Comparison of ENCODE assay signal across 28 cellular contexts in the genomic region with DNA sequence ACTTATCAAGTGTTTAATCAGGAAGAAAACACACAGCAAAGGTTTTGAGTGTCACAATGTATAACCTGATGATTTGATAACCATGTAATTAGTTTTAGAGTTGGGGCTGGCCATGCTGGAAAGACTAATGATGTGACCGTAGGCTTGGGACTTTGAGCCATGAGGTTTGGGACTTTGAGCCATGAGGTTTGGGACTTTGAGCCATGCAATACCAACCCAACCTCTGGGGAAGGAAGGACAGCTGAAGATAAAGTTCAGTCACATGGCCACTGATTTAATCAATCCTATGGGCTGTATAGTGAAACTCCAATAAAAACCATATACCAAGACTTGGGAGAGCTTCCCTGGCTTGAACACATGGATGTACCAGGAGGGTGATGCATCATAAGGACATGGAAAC.
"Had no signal": no experiment of that assay in that cellular context is flagged by ENCODE, and none has a peak within 500 bp of the region (broad histone marks: within the 10 kb centered on the region; RNA-seq: fewer than 3 reads in every experiment).

No MANE protein-coding gene starts in this region.

- ATAC-seq: stimulated activated effector memory CD8-positive, alpha-beta T cell treated with anti-CD3 and anti-CD28 coated beads, Interleukin-12 subunit alpha, Interleukin-12 subunit beta, amount 100 ng/mL, for 72 hours; stimulated activated memory B cell treated with anti-CD40 and anti-IgM and Interleukin-4, amounts not matched to agents 10 μg/mL and 1 μg/mL and 100 μg/mL, for 72 hours; stimulated activated naive B cell treated with anti-CD40 and anti-IgM and Interleukin-4, amounts not matched to agents 10 μg/mL and 1 μg/mL and 100 μg/mL, for 72 hours; stimulated activated naive CD8-positive, alpha-beta T cell treated with anti-CD3 and anti-CD28 coated beads, Interleukin-15, amount 100 ng/mL, for 72 hours; stimulated activated naive CD8-positive, alpha-beta T cell treated with anti-CD3 and anti-CD28 coated beads, Interleukin-15, Interleukin-2, amounts not matched to agents 100 U/mL and 50 U/mL, for 24 hours; upper lobe of right lung had no signal

- H3K36me3 Mint-ChIP-seq: stimulated activated effector memory CD8-positive, alpha-beta T cell treated with anti-CD3 and anti-CD28 coated beads, Interleukin-12 subunit alpha, Interleukin-12 subunit beta, amount 100 ng/mL, for 72 hours; type B pancreatic cell had no signal

- H3K27me3 ChIP-seq: stomach, suprapubic skin, testis, thyroid gland, tibial artery, tibial nerve, transverse colon, upper lobe of left lung, upper lobe of right lung, uterus, vagina had no signal

- H3K9me3 Mint-ChIP-seq: stimulated activated effector memory CD8-positive, alpha-beta T cell treated with anti-CD3 and anti-CD28 coated beads, Interleukin-12 subunit alpha, Interleukin-12 subunit beta, amount 100 ng/mL, for 72 hours; stimulated activated naive B cell treated with anti-CD40 and anti-IgM and Interleukin-4, amounts not matched to agents 10 μg/mL and 1 μg/mL and 100 μg/mL, for 72 hours; type B pancreatic cell had no signal

- H3K4me1 ChIP-seq: stomach, suprapubic skin, testis, thyroid gland, tibial artery, tibial nerve, transverse colon, upper lobe of left lung, upper lobe of right lung, uterus, vagina had no signal

- DNase-seq: stimulated activated CD4-positive, alpha-beta T cell treated with anti-CD3 and anti-CD28 coated beads, Interleukin-2, amount 100 ng/mL, for 48 hours; stimulated activated CD4-positive, alpha-beta T cell treated with anti-CD3 and anti-CD28 coated beads, Interleukin-4, amount 100 ng/mL, for 1 hour; stimulated activated CD4-positive, alpha-beta T cell treated with anti-CD3 and anti-CD28 coated beads, Interleukin-4, amount 100 ng/mL, for 24 hours; stimulated activated CD4-positive, alpha-beta T cell treated with anti-CD3 and anti-CD28 coated beads, Interleukin-4, amount 100 ng/mL, for 4 hours; stimulated activated CD8-positive, alpha-beta memory T cell treated with anti-CD3 and anti-CD28 coated beads, Interleukin-4, amount 100 ng/mL, for 48 hours; stimulated activated naive B cell treated with anti-CD40 and anti-IgM and Interleukin-4, amounts not matched to agents 10 μg/mL and 1 μg/mL and 100 μg/mL, for 72 hours; stimulated activated naive CD4-positive, alpha-beta T cell; stimulated activated naive CD4-positive, alpha-beta T cell treated with Interleukin-2 at 50 U/mL for 16 hours; stimulated activated naive CD8-positive, alpha-beta T cell treated with anti-CD3 and anti-CD28 coated beads, Interleukin-15, amount 100 ng/mL, for 72 hours; stimulated activated naive CD8-positive, alpha-beta T cell treated with anti-CD3 and anti-CD28 coated beads, Interleukin-15, Interleukin-2, amounts not matched to agents 100 U/mL and 50 U/mL, for 24 hours; stomach; substantia nigra; testis; thyroid gland; tibial artery; transverse colon; upper lobe of left lung; upper lobe of right lung; uterus had no signal

- H3K4me1 Mint-ChIP-seq: stimulated activated effector memory CD8-positive, alpha-beta T cell treated with anti-CD3 and anti-CD28 coated beads, Interleukin-12 subunit alpha, Interleukin-12 subunit beta, amount 100 ng/mL, for 72 hours; stimulated activated memory B cell treated with anti-CD40 and anti-IgM and Interleukin-4, amounts not matched to agents 10 μg/mL and 1 μg/mL and 100 μg/mL, for 72 hours; stimulated activated naive B cell treated with anti-CD40 and anti-IgM and Interleukin-4, amounts not matched to agents 10 μg/mL and 1 μg/mL and 100 μg/mL, for 72 hours; stimulated activated naive CD8-positive, alpha-beta T cell treated with anti-CD3 and anti-CD28 coated beads, Interleukin-15, amount 100 ng/mL, for 72 hours had no signal

- H3K9me3 ChIP-seq: stomach, suprapubic skin, testis, thoracic aorta, thyroid gland, tibial artery, tibial nerve, transverse colon, upper lobe of left lung, upper lobe of right lung, uterus, vagina had no signal

- H3K27me3 Mint-ChIP-seq: stimulated activated memory B cell treated with anti-CD40 and anti-IgM and Interleukin-4, amounts not matched to agents 10 μg/mL and 1 μg/mL and 100 μg/mL, for 72 hours; stimulated activated naive B cell treated with anti-CD40 and anti-IgM and Interleukin-4, amounts not matched to agents 10 μg/mL and 1 μg/mL and 100 μg/mL, for 72 hours; stimulated activated naive CD8-positive, alpha-beta T cell treated with anti-CD3 and anti-CD28 coated beads, Interleukin-15, amount 100 ng/mL, for 72 hours; stimulated activated naive CD8-positive, alpha-beta T cell treated with anti-CD3 and anti-CD28 coated beads, Interleukin-15, Interleukin-2, amounts not matched to agents 100 ng/mL and 50 ng/mL, for 24 hours; type B pancreatic cell had no signal

- H3K4me3 ChIP-seq: stomach, suprapubic skin, testis, thoracic aorta, thyroid gland, tibial artery, tibial nerve, transverse colon, upper lobe of left lung, upper lobe of right lung, uterus, vagina had no signal

- H3K27ac ChIP-seq: stomach, suprapubic skin, testis, thoracic aorta, thyroid gland, tibial artery, tibial nerve, transverse colon, upper lobe of left lung, upper lobe of right lung, uterus, vagina had no signal

- H3K27ac Mint-ChIP-seq: stimulated activated effector memory CD8-positive, alpha-beta T cell treated with anti-CD3 and anti-CD28 coated beads, Interleukin-12 subunit alpha, Interleukin-12 subunit beta, amount 100 ng/mL, for 72 hours; stimulated activated memory B cell treated with anti-CD40 and anti-IgM and Interleukin-4, amounts not matched to agents 10 μg/mL and 1 μg/mL and 100 μg/mL, for 72 hours; stimulated activated naive B cell treated with anti-CD40 and anti-IgM and Interleukin-4, amounts not matched to agents 10 μg/mL and 1 μg/mL and 100 μg/mL, for 72 hours; stimulated activated naive CD8-positive, alpha-beta T cell treated with anti-CD3 and anti-CD28 coated beads, Interleukin-15, amount 100 ng/mL, for 72 hours; stimulated activated naive CD8-positive, alpha-beta T cell treated with anti-CD3 and anti-CD28 coated beads, Interleukin-15, Interleukin-2, amounts not matched to agents 100 ng/mL and 50 ng/mL, for 24 hours; type B pancreatic cell had no signal

- H3K36me3 ChIP-seq: suprapubic skin, thoracic aorta, thyroid gland, transverse colon, upper lobe of left lung, upper lobe of right lung, uterus, vagina had no signal

- FAIRE-seq: urothelium cell line had no signal

- H3K4me3 Mint-ChIP-seq: stimulated activated effector memory CD8-positive, alpha-beta T cell treated with anti-CD3 and anti-CD28 coated beads, Interleukin-12 subunit alpha, Interleukin-12 subunit beta, amount 100 ng/mL, for 72 hours; stimulated activated memory B cell treated with anti-CD40 and anti-IgM and Interleukin-4, amounts not matched to agents 10 μg/mL and 1 μg/mL and 100 μg/mL, for 72 hours; stimulated activated naive B cell treated with anti-CD40 and anti-IgM and Interleukin-4, amounts not matched to agents 10 μg/mL and 1 μg/mL and 100 μg/mL, for 72 hours; stimulated activated naive CD8-positive, alpha-beta T cell treated with anti-CD3 and anti-CD28 coated beads, Interleukin-15, amount 100 ng/mL, for 72 hours; stimulated activated naive CD8-positive, alpha-beta T cell treated with anti-CD3 and anti-CD28 coated beads, Interleukin-15, Interleukin-2, amounts not matched to agents 100 ng/mL and 50 ng/mL, for 24 hours; type B pancreatic cell had no signal
